ENCODE assay signal across 24 cellular contexts in genomic region chr4:120198411-120198810, GRCh38.
"Had no signal": no experiment of that assay in that cellular context is flagged by ENCODE, and none has a peak within 500 bp of the region (broad histone marks: within the 10 kb centered on the region; RNA-seq: fewer than 3 reads in every experiment).

No MANE protein-coding gene starts in this region.

- ATAC-seq: effector memory CD8-positive, alpha-beta T cell; foreskin keratinocyte; lower lobe of right lung; natural killer cell treated with Interleukin-12 subunit alpha and Interleukin-12 subunit beta and Interleukin-15 and Interleukin-18, amount 100 ng/mL, for 72 hours; sciatic nerve; stimulated activated naive B cell treated with anti-CD40 and anti-IgM and Interleukin-4, amounts not matched to agents 10 μg/mL and 1 μg/mL and 100 μg/mL, for 72 hours had no signal

- H3K4me1 ChIP-seq: foreskin keratinocyte, left ventricle myocardium inferior, lower lobe of right lung, parathyroid adenoma, spleen, thyroid gland, uterus had no signal

- H3K4me1 Mint-ChIP-seq: immature natural killer cell; stimulated activated naive B cell treated with anti-CD40 and anti-IgM and Interleukin-4, amounts not matched to agents 10 μg/mL and 1 μg/mL and 100 μg/mL, for 72 hours had no signal

- DNase-seq: effector memory CD8-positive, alpha-beta T cell; erythroblast; immature natural killer cell; left ventricle myocardium inferior; lower lobe of right lung; mesenchymal stem cell; midbrain; occipital lobe; spleen; stimulated activated CD4-positive, alpha-beta T cell treated with anti-CD3 and anti-CD28 coated beads, Interleukin-15, amount 100 ng/mL, for 24 hours; stimulated activated CD4-positive, alpha-beta T cell treated with anti-CD3 and anti-CD28 coated beads, Interleukin-1b, Interleukin-23, amount 100 ng/mL, for 48 hours; stimulated activated CD4-positive, alpha-beta T cell treated with anti-CD3 and anti-CD28 coated beads, Interleukin-4, amount 100 ng/mL, for 4 hours; stimulated activated naive B cell treated with anti-CD40 and anti-IgM and Interleukin-4, amounts not matched to agents 10 μg/mL and 1 μg/mL and 100 μg/mL, for 72 hours; thyroid gland; uterus had no signal

- H3K79me2 ChIP-seq: parathyroid adenoma had no signal

- FAIRE-seq: colon, keratinocyte had no signal

- H3K36me3 Mint-ChIP-seq: immature natural killer cell; neural progenitor cell; stimulated activated naive B cell treated with anti-CD40 and anti-IgM and Interleukin-4, amounts not matched to agents 10 μg/mL and 1 μg/mL and 100 μg/mL, for 72 hours; type B pancreatic cell had no signal

- H3K9me3 Mint-ChIP-seq: dendritic cell treated with granulocyte-macrophage colony-stimulating factor and Interleukin-4, amounts not matched to agents 40 ng/mL and 50 ng/mL, for 4 days; effector memory CD8-positive, alpha-beta T cell; neural progenitor cell had no signal

- H2AFZ ChIP-seq: neural progenitor cell, parathyroid adenoma had no signal

- H3K9ac ChIP-seq: neural progenitor cell, parathyroid adenoma had no signal

- H3K27ac Mint-ChIP-seq: dendritic cell treated with granulocyte-macrophage colony-stimulating factor and Interleukin-4, amounts not matched to agents 40 ng/mL and 50 ng/mL, for 4 days; effector memory CD8-positive, alpha-beta T cell; immature natural killer cell; natural killer cell treated with Interleukin-12 subunit alpha and Interleukin-12 subunit beta and Interleukin-15 and Interleukin-18, amount 100 ng/mL, for 72 hours; neural progenitor cell; stimulated activated naive B cell treated with anti-CD40 and anti-IgM and Interleukin-4, amounts not matched to agents 10 μg/mL and 1 μg/mL and 100 μg/mL, for 72 hours; type B pancreatic cell had no signal

- H3K4me2 ChIP-seq: neural progenitor cell had no signal

- H3K27ac ChIP-seq: foreskin keratinocyte, left ventricle myocardium inferior, lower lobe of right lung, neural progenitor cell, parathyroid adenoma, spleen, thyroid gland, uterus had no signal

- H3K27me3 Mint-ChIP-seq: dendritic cell treated with granulocyte-macrophage colony-stimulating factor and Interleukin-4, amounts not matched to agents 40 ng/mL and 50 ng/mL, for 4 days; natural killer cell treated with Interleukin-12 subunit alpha and Interleukin-12 subunit beta and Interleukin-15 and Interleukin-18, amount 100 ng/mL, for 72 hours; stimulated activated naive B cell treated with anti-CD40 and anti-IgM and Interleukin-4, amounts not matched to agents 10 μg/mL and 1 μg/mL and 100 μg/mL, for 72 hours; type B pancreatic cell had no signal

- H3K4me3 Mint-ChIP-seq: dendritic cell treated with granulocyte-macrophage colony-stimulating factor and Interleukin-4, amounts not matched to agents 40 ng/mL and 50 ng/mL, for 4 days; effector memory CD8-positive, alpha-beta T cell; immature natural killer cell; natural killer cell treated with Interleukin-12 subunit alpha and Interleukin-12 subunit beta and Interleukin-15 and Interleukin-18, amount 100 ng/mL, for 72 hours; neural progenitor cell; stimulated activated naive B cell treated with anti-CD40 and anti-IgM and Interleukin-4, amounts not matched to agents 10 μg/mL and 1 μg/mL and 100 μg/mL, for 72 hours; type B pancreatic cell had no signal

- H3K4me3 ChIP-seq: left ventricle myocardium inferior, lower lobe of right lung, neural progenitor cell, spleen, thyroid gland, uterus had no signal

- H3K9me3 ChIP-seq: left ventricle myocardium inferior, lower lobe of right lung, spleen, thyroid gland, uterus had no signal

- H3K27me3 ChIP-seq: foreskin keratinocyte, neural progenitor cell, spleen, thyroid gland, uterus had no signal

- H3K36me3 ChIP-seq: left ventricle myocardium inferior, lower lobe of right lung, neural progenitor cell, spleen, thyroid gland, uterus had no signal
